Comparison of ENCODE assay signal across 8 cellular contexts in genomic region chr2:199455533-199456382, GRCh38. TPM values are rescaled to one million over a fixed set of nuclear protein-coding genes. Genes with fewer than 3 reads are reported as not detected.
DNase-seq lines count a peak whose midpoint lies in the region; ATAC-seq, FAIRE-seq and TF ChIP-seq lines count a peak whose summit lies in the region.

No MANE protein-coding gene starts in this region.

- no peak overlapping the region for H3K4me2 ChIP-seq in neural cell (ENCODE audit: low read length)

- no peaks in the 10 kb centered on the region for H3K79me2 ChIP-seq in neural cell (replicated peaks; ENCODE audit: insufficient read depth, low read length)

- no peaks in the 10 kb centered on the region for H3F3A ChIP-seq in neural cell (ENCODE audit: insufficient read depth, low read length, poor library complexity, severe bottlenecking)

- no peak for TF ChIP-seq RAD21 in neural cell (conservative IDR thresholded peaks at IDR 0.05)

- H2AFZ ChIP-seq in neural cell (ENCODE audit: low read depth, low read length), result no peak overlapping the region

- TF ChIP-seq EP300 in neural cell (conservative IDR thresholded peaks at IDR 0.05; ENCODE audit: poor library complexity, severe bottlenecking), result no peak

- no peak overlapping the region for H3K9ac ChIP-seq in neural cell (ENCODE audit: low read length)

- no peaks in the 10 kb centered on the region for H3K9me2 ChIP-seq in neural cell (ENCODE audit: insufficient read depth, low read length)

- intact Hi-C loops in dorsolateral prefrontal cortex (cut with DNase I), result loop anchor here in 1 of 2 donors (5.0 kb wide), 1 partner anchor 1753 kb away; no protein-coding TSS in a partner anchor

- FAIRE-seq in H54 (lab: Jason Lieb, UNC), result no peak

- peak; percentile 36 for DNase-seq in AG10803 (ENCODE audit: low read depth)
- DNase-seq in H54 (ENCODE audit: insufficient read length, low spot score), result no peak
- DNase-seq in NCI-H526 treated with DMSO at 0.1 percent for 48 hours (lab: John Stamatoyannopoulos, UW), result peak; percentile 74
- no peak for DNase-seq in dorsolateral prefrontal cortex
- no peak for DNase-seq in G401 (ENCODE audit: low spot score)

- no peaks in the 10 kb centered on the region for H3K36me3 ChIP-seq in neural cell (ENCODE audit: insufficient read depth, low read length)

- TF ChIP-seq POLR2A in H54 (IDR thresholded peaks at IDR 0.05; ENCODE audit: low read depth, low read length), result 0 out of 2 replicates have a peak, but pooled peaks have one; percentile 23

- H3K27me3 ChIP-seq in dorsolateral prefrontal cortex, result peaks cover 0 to 51% (median 13%) of the 10 kb centered on the region in 45 donors
- H3K27me3 ChIP-seq in neural cell (ENCODE audit: insufficient read depth, low read depth, low read length), result peaks cover 99% of the 10 kb centered on the region

- ATAC-seq in GM18907 (IDR thresholded peaks at IDR 0.05; ENCODE audit: unreplicated experiment), result no peak
- ATAC-seq in GM21529 (IDR thresholded peaks at IDR 0.05; ENCODE audit: unreplicated experiment), result no peak

- no peaks in the 10 kb centered on the region for H4K20me1 ChIP-seq in neural cell (ENCODE audit: insufficient read depth)

- H3K4me3 ChIP-seq in AG10803 (ENCODE audit: low read length), result peak overlapping the region; percentile 86
- H3K4me3 ChIP-seq in dorsolateral prefrontal cortex, result peak overlapping the region; percentile 6 to 99 (median 90)
- peak overlapping the region; percentile 6 for H3K4me3 ChIP-seq in neural cell (ENCODE audit: low read length)

- peak overlapping the region in 38 of 59 donors; percentile 2 to 96 (median 74) for H3K27ac ChIP-seq in dorsolateral prefrontal cortex
- H3K27ac ChIP-seq in neural cell (ENCODE audit: low read length), result no peak overlapping the region

- no peaks in the 10 kb centered on the region for H3K9me3 ChIP-seq in neural cell (ENCODE audit: low read length)

- in situ Hi-C loops in G401 (cut with HindIII; ENCODE audit: low sequenced_read_pairs), result no loop called here

- no peak for TF ChIP-seq CTCF in AG10803 (conservative IDR thresholded peaks at IDR 0.05; ENCODE audit: low read length)
- TF ChIP-seq CTCF in dorsolateral prefrontal cortex (IDR thresholded peaks at IDR 0.05 in 54 of 56, conservative IDR thresholded peaks at IDR 0.05 in 2 of 56; ENCODE audit: low read depth in 1 of 56, partially characterized antibody in 56 of 56), result no peak
- no peak for TF ChIP-seq CTCF in neural cell (IDR thresholded peaks at IDR 0.05; ENCODE audit: poor library complexity, severe bottlenecking)

TF ChIP-seq in neural cell, 6 proteins besides CTCF, POLR2A, EP300 and RAD21:
- no peak for TF ChIP-seq POLR2AphosphoS5 (IDR thresholded peaks at IDR 0.05)
- TF ChIP-seq EZH2 (IDR thresholded peaks at IDR 0.05; ENCODE audit: borderline replicate concordance, insufficient read depth, low read length, poor library complexity, severe bottlenecking), result peak; percentile 75

RNA-seq across cellular contexts. Expression of gene SATB2, which starts 2.0 kb away (rescaled TPM):
- 100 to 1,000 TPM in 117 of 120 experiments, 10 to 100 TPM in 3; 77.2 to 202 (median 149) TPM for total RNA-seq in dorsolateral prefrontal cortex
- polyA plus RNA-seq in neural cell, result 0.21 TPM in 1 of 2 replicates, not detected in the other
- polyA minus RNA-seq in neural cell, result 0.49 and 0.81 TPM in 2 replicates
- not detected in 2 replicates for total RNA-seq in G401 (2014; rRNA removed; shearing (Covaris generic))

Comparison
In these comparisons a context has a peak if more than half of its experiments do, and no peak if none do; other contexts are left out.
1. DNase-seq: peak in AG10803 (single experiment) and NCI-H526 treated with DMSO at 0.1 percent for 48 hours (single experiment); none in H54 (single experiment), dorsolateral prefrontal cortex (0 of 10) and G401 (single experiment).
2. H3K4me3 ChIP-seq: peak in every context shown above with its lines; median percentile 90 in dorsolateral prefrontal cortex; 86 in AG10803; 6 in neural cell.
3. RNA of gene SATB2, which starts 2.0 kb away (total RNA-seq): 77.2 to 202 TPM in dorsolateral prefrontal cortex; not detected in G401; every median in the first group is over 10 times any median in the second.